ENCODE assay signal across 20 cellular contexts in the genomic region with DNA sequence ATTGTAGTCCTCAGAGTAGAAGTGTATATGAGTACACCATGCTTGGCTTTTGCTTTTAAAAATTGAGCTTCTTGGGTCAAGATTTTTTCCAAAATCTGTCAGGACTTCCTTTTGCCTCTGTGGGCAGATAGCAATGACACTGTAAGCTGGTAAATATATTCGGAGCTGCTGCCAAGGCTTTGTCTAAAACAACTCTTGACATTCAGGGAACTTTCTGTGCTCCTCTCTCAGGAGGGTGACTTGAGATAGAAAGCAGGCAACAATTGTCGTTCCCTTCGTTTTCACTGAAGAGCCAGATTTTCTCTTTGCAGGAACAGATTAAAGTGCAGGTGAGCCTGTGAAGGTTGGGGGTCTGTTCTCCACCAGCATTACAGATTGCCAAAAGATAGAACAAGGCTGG.
DNase-seq lines count a peak whose midpoint lies in the region; ATAC-seq and TF ChIP-seq lines count a peak whose summit lies in the region.
"Had no signal": no experiment of that assay in that cellular context is flagged by ENCODE, and none has a peak within 500 bp of the region (broad histone marks: within the 10 kb centered on the region; RNA-seq: fewer than 3 reads in every experiment).

No MANE protein-coding gene starts in this region.

- H3K27me3 ChIP-seq in endodermal cell (ENCODE audit: control insufficient read depth, insufficient read depth, low read length, poor library complexity, severe bottlenecking): peaks cover 33% of the 10 kb centered on the region
- H3K27me3 ChIP-seq in right atrium auricular region: no peaks in the 10 kb centered on the region
- no peaks in the 10 kb centered on the region for H3K27me3 ChIP-seq in parathyroid adenoma (ENCODE audit: control insufficient read depth, insufficient read depth, low read length)

- no peak for TF ChIP-seq CTCF in endodermal cell (conservative IDR thresholded peaks at IDR 0.05)
- no peak for TF ChIP-seq CTCF in right atrium auricular region (IDR thresholded peaks at IDR 0.05)
- no peak for TF ChIP-seq CTCF in parathyroid adenoma (IDR thresholded peaks at IDR 0.05)

- no peak for DNase-seq in activated CD8-positive, alpha-beta memory T cell treated with anti-CD3 and anti-CD28 coated beads, Interleukin-2, amount 10 ng/mL, durations not matched to agents 7 days and 5 days
- DNase-seq in activated CD8-positive, alpha-beta memory T cell treated with anti-CD3 and anti-CD28 coated beads, Interleukin-2, amount 50 U/mL, for 4 hours: no peak
- DNase-seq in endodermal cell (peak; percentile 43), right atrium auricular region (ENCODE audit: low spot score) (no peak)
- DNase-seq in stimulated activated CD4-positive, alpha-beta T cell treated with anti-CD3 and anti-CD28 coated beads, Interleukin-4, amount 100 ng/mL, for 4 hours: no peak
- no peak for DNase-seq in stimulated activated CD4-positive, alpha-beta T cell treated with anti-CD3 and anti-CD28 coated beads, Interleukin-4, amount 100 ng/mL, for 24 hours
- DNase-seq: AML-193; C1 segment of cervical spinal cord; CD8-positive, alpha-beta T cell; DND-41; Karpas-422; NCI-H1694; NCI-H2081 treated with DMSO at 0.1 percent for 48 hours; NCI-H2171 treated with DMSO at 0.1 percent for 48 hours; NCI-H524 treated with DMSO at 0.1 percent for 48 hours; NCI-H82 had no signal

- H3K4me3 ChIP-seq in endodermal cell (ENCODE audit: low read length): no peak overlapping the region
- no peak overlapping the region for H3K4me3 ChIP-seq in right atrium auricular region
- H3K4me3 ChIP-seq in parathyroid adenoma (ENCODE audit: low read depth, low read length): no peak overlapping the region
- H3K4me3 ChIP-seq: GM12878 had no signal

- peaks cover 4% of the 10 kb centered on the region for H3K9me3 Mint-ChIP-seq in activated CD8-positive, alpha-beta memory T cell treated with anti-CD3 and anti-CD28 coated beads, Interleukin-2, amount 10 ng/mL, durations not matched to agents 7 days and 5 days (ENCODE audit: low read depth)
- no peaks in the 10 kb centered on the region for H3K9me3 Mint-ChIP-seq in endodermal cell
- H3K9me3 Mint-ChIP-seq: CD8-positive, alpha-beta T cell had no signal

- CTCF ChIA-PET in activated CD8-positive, alpha-beta memory T cell treated with anti-CD3 and anti-CD28 coated beads, Interleukin-2, amount 10 ng/mL, durations not matched to agents 7 days and 5 days (lab: Charles Lee): interaction anchor here (7.2 to 7.4 kb wide), 2 partner anchors 9 to 14 kb away, joined by 80 to 117 read pairs; no protein-coding TSS in a partner anchor

- peak overlapping the region; percentile 71 for H2AFZ ChIP-seq in parathyroid adenoma

- H3K9me3 ChIP-seq in endodermal cell (ENCODE audit: control insufficient read depth, low read length): no peaks in the 10 kb centered on the region
- no peaks in the 10 kb centered on the region for H3K9me3 ChIP-seq in right atrium auricular region
- H3K9me3 ChIP-seq in parathyroid adenoma (ENCODE audit: control insufficient read depth, low read length): no peaks in the 10 kb centered on the region

- H3K36me3 ChIP-seq in endodermal cell (ENCODE audit: control insufficient read depth, insufficient read depth, low read length) (no peaks in the 10 kb centered on the region), right atrium auricular region (no peaks in the 10 kb centered on the region), parathyroid adenoma (ENCODE audit: control insufficient read depth, insufficient read depth, low read length) (no peaks in the 10 kb centered on the region)

- no peak overlapping the region for H3K9ac ChIP-seq in endodermal cell (ENCODE audit: extremely low read depth, low read length, poor library complexity, severe bottlenecking)
- no peak overlapping the region for H3K9ac ChIP-seq in parathyroid adenoma

- H3K27ac ChIP-seq in endodermal cell (ENCODE audit: low read depth, low read length): no peak overlapping the region
- H3K27ac ChIP-seq in right atrium auricular region: peak overlapping the region; percentile 32 to 59
- H3K27ac ChIP-seq in parathyroid adenoma: peak overlapping the region; percentile 93

- H3K27me3 Mint-ChIP-seq in activated CD8-positive, alpha-beta memory T cell treated with anti-CD3 and anti-CD28 coated beads, Interleukin-2, amount 10 ng/mL, durations not matched to agents 7 days and 5 days: peaks cover 3% of the 10 kb centered on the region
- H3K27me3 Mint-ChIP-seq in endodermal cell (ENCODE audit: insufficient read depth): peaks cover 18% of the 10 kb centered on the region

- 30 to 43% methylated on average over 3 of the region's 3 CpGs for WGBS in endodermal cell (ENCODE audit: insufficient coverage in 1 of 2, insufficient read length in 1 of 2), 2 experiments

- no peak overlapping the region for H3K4me3 Mint-ChIP-seq in activated CD8-positive, alpha-beta memory T cell treated with anti-CD3 and anti-CD28 coated beads, Interleukin-2, amount 10 ng/mL, durations not matched to agents 7 days and 5 days
- no peak overlapping the region for H3K4me3 Mint-ChIP-seq in endodermal cell
- H3K4me3 Mint-ChIP-seq: CD8-positive, alpha-beta T cell had no signal

- H3K4me1 ChIP-seq in endodermal cell (ENCODE audit: control insufficient read depth, insufficient read depth, low read length): peaks cover 30% of the 10 kb centered on the region
- peaks cover 0 to 27% of the 10 kb centered on the region in 2 donors for H3K4me1 ChIP-seq in right atrium auricular region
- H3K4me1 ChIP-seq in parathyroid adenoma: peaks cover 30% of the 10 kb centered on the region

- peaks cover 22% of the 10 kb centered on the region for H3K36me3 Mint-ChIP-seq in activated CD8-positive, alpha-beta memory T cell treated with anti-CD3 and anti-CD28 coated beads, Interleukin-2, amount 10 ng/mL, durations not matched to agents 7 days and 5 days
- no peaks in the 10 kb centered on the region for H3K36me3 Mint-ChIP-seq in endodermal cell (ENCODE audit: low read depth)
- H3K36me3 Mint-ChIP-seq: CD8-positive, alpha-beta T cell had no signal

- ATAC-seq in activated CD8-positive, alpha-beta memory T cell treated with anti-CD3 and anti-CD28 coated beads, Interleukin-2, amount 10 ng/mL, durations not matched to agents 7 days and 5 days: no peak
- no peak for ATAC-seq in GM21515 (IDR thresholded peaks at IDR 0.05; ENCODE audit: unreplicated experiment)
- ATAC-seq: CD8-positive, alpha-beta T cell; GM12878; Panc1 had no signal

- peaks cover 67% of the 10 kb centered on the region for H3K4me1 Mint-ChIP-seq in activated CD8-positive, alpha-beta memory T cell treated with anti-CD3 and anti-CD28 coated beads, Interleukin-2, amount 10 ng/mL, durations not matched to agents 7 days and 5 days
- peaks cover 42% of the 10 kb centered on the region for H3K4me1 Mint-ChIP-seq in endodermal cell

- peaks cover 24% of the 10 kb centered on the region for H3K79me2 ChIP-seq in parathyroid adenoma

- H3K27ac Mint-ChIP-seq in activated CD8-positive, alpha-beta memory T cell treated with anti-CD3 and anti-CD28 coated beads, Interleukin-2, amount 10 ng/mL, durations not matched to agents 7 days and 5 days: peak overlapping the region; percentile 26
- no peak overlapping the region for H3K27ac Mint-ChIP-seq in endodermal cell
- H3K27ac Mint-ChIP-seq: CD8-positive, alpha-beta T cell had no signal

- peak overlapping the region; percentile 32 for H3K4me2 ChIP-seq in parathyroid adenoma (ENCODE audit: low read length)
